In the genomic region with DNA sequence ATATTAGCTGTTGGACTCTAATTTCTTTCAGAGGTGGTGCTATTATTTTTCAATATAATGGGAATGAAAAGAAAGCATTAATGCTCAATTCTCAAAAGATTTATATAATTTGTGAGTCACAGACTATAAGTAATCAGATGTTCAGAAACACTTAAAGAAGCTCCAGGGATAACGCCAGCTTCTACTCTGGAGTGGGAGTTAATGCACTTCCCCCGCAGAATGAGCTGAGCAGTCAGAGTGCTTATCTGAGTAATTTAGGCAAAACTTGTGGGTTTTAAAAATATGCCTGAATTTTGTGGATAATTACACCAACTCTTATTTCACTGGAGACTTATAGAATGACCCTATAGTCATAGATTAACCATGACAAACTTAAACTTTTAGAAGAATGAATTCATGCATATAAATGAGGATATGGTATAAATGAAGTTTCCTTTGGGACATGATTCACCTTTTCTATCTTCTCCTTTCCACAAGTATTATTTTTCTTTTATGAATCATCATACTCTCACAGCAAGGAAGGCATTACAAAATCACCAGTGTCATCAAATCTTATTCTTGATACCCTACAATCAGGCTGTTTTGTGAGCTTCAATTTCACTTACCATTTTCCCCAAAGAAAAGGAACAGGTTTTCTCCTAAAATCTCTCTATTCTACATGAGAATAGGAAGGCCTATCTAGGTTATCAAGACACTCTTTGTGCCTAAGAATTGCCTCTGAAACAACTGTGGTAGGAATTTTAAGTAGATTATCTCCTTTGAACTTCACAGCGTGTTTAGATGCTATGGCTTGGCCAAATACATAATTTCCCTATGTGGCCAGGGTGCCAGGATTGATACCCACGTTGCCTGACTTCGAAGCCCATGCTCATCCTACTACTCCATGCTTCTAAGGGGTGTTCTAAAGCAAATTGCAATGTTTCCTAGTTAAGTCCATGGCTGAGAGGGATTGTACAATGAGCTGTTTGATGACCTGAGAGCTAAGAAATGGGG, we compare ENCODE assay signal across 16 cellular contexts.
DNase-seq lines count a peak whose midpoint lies in the region; ATAC-seq lines count a peak whose summit lies in the region.
"Had no signal": no experiment of that assay in that cellular context is flagged by ENCODE, and none has a peak within 500 bp of the region (broad histone marks: within the 10 kb centered on the region; RNA-seq: fewer than 3 reads in every experiment).

No MANE protein-coding gene starts in this region.

- H3K4me3 Mint-ChIP-seq in activated CD4-positive, alpha-beta T cell treated with anti-CD3 and anti-CD28 coated beads, Interleukin-2, amount 10 ng/mL, durations not matched to agents 7 days and 5 days: no peak overlapping the region
- H3K4me3 Mint-ChIP-seq: natural killer cell had no signal

- H3K4me1 Mint-ChIP-seq in activated CD4-positive, alpha-beta T cell treated with anti-CD3 and anti-CD28 coated beads, Interleukin-2, amount 10 ng/mL, durations not matched to agents 7 days and 5 days: peaks cover 4% of the 10 kb centered on the region
- H3K4me1 Mint-ChIP-seq: natural killer cell had no signal

- peak overlapping the region in 1 of 2 donors; percentile 6 for H3K27ac Mint-ChIP-seq in activated naive CD4-positive, alpha-beta T cell treated with anti-CD3 and anti-CD28 coated beads, Interleukin-2, amount 50 U/mL, for 72 hours
- H3K27ac Mint-ChIP-seq in activated CD4-positive, alpha-beta T cell treated with anti-CD3 and anti-CD28 coated beads, Interleukin-2, amount 10 ng/mL, durations not matched to agents 7 days and 5 days: no peak overlapping the region
- H3K27ac Mint-ChIP-seq: natural killer cell had no signal

- H3K36me3 Mint-ChIP-seq in activated naive CD4-positive, alpha-beta T cell treated with anti-CD3 and anti-CD28 coated beads, Interleukin-2, amount 50 U/mL, for 72 hours: no peaks in the 10 kb centered on the region
- no peaks in the 10 kb centered on the region for H3K36me3 Mint-ChIP-seq in activated CD4-positive, alpha-beta T cell treated with anti-CD3 and anti-CD28 coated beads, Interleukin-2, amount 10 ng/mL, durations not matched to agents 7 days and 5 days (ENCODE audit: low read depth)

- POLR2A ChIA-PET in activated CD4-positive, alpha-beta T cell treated with anti-CD3 and anti-CD28 coated beads, Interleukin-2, amount 10 ng/mL, durations not matched to agents 7 days and 5 days (lab: Charles Lee): no interaction called here

- ATAC-seq in activated naive CD4-positive, alpha-beta T cell treated with anti-CD3 and anti-CD28 coated beads, Interleukin-2, amount 50 U/mL, for 72 hours: peak; percentile 82 to 83
- no peak for ATAC-seq in HG03159 (IDR thresholded peaks at IDR 0.05; ENCODE audit: unreplicated experiment)
- ATAC-seq: HCT116, left lung, natural killer cell had no signal

- no peaks in the 10 kb centered on the region for H3K27me3 Mint-ChIP-seq in activated CD4-positive, alpha-beta T cell treated with anti-CD3 and anti-CD28 coated beads, Interleukin-2, amount 10 ng/mL, durations not matched to agents 7 days and 5 days

- peak overlapping the region; percentile 37 for H3K27ac ChIP-seq in temporal lobe (ENCODE audit: low read depth, low read length)
- H3K27ac ChIP-seq: cardiac muscle cell, left lung, SJCRH30 had no signal

- CTCF ChIA-PET in activated CD4-positive, alpha-beta T cell treated with anti-CD3 and anti-CD28 coated beads, Interleukin-2, amount 10 ng/mL, durations not matched to agents 7 days and 5 days (lab: Charles Lee): no interaction called here

- H3K9me3 Mint-ChIP-seq in activated naive CD4-positive, alpha-beta T cell treated with anti-CD3 and anti-CD28 coated beads, Interleukin-2, amount 50 U/mL, for 72 hours: peaks cover 7 to 15% of the 10 kb centered on the region in 2 donors
- H3K9me3 Mint-ChIP-seq in activated CD4-positive, alpha-beta T cell treated with anti-CD3 and anti-CD28 coated beads, Interleukin-2, amount 10 ng/mL, durations not matched to agents 7 days and 5 days: no peaks in the 10 kb centered on the region

- DNase-seq in activated naive CD4-positive, alpha-beta T cell treated with anti-CD3 and anti-CD28 coated beads, Interleukin-2, amount 50 U/mL, for 72 hours (ENCODE audit: low spot score in 2 of 2): no peak
- no peak for DNase-seq in activated naive CD4-positive, alpha-beta T cell treated with anti-CD3 and anti-CD28 coated beads, Interleukin-2, amount 50 U/mL, for 16 hours
- DNase-seq in amniotic epithelial cell (ENCODE audit: low read depth) (peak; percentile 1), iPS-NIHi7 (ENCODE audit: extremely low spot score) (peak; percentile 12), COLO829 (ENCODE audit: low spot score) (no peak)
- no peak for DNase-seq in activated CD4-positive, alpha-beta T cell treated with anti-CD3 and anti-CD28 coated beads, Interleukin-2, amount 10 ng/mL, durations not matched to agents 7 days and 5 days
- DNase-seq: activated effector memory CD4-positive, alpha-beta T cell treated with Interleukin-2 at 50 U/mL for 16 hours; Karpas-422; left lung; natural killer cell; NCI-H1930; SJCRH30 had no signal

Comparison
In these comparisons a context has a peak if more than half of its experiments do, and no peak if none do; other contexts are left out.
1. DNase-seq: peak in amniotic epithelial cell (single experiment) and iPS-NIHi7 (single experiment); none in activated naive CD4-positive, alpha-beta T cell treated with anti-CD3 and anti-CD28 coated beads, Interleukin-2, amount 50 U/mL, for 72 hours (0 of 2), activated naive CD4-positive, alpha-beta T cell treated with anti-CD3 and anti-CD28 coated beads, Interleukin-2, amount 50 U/mL, for 16 hours (single experiment), activated CD4-positive, alpha-beta T cell treated with anti-CD3 and anti-CD28 coated beads, Interleukin-2, amount 10 ng/mL, durations not matched to agents 7 days and 5 days (single experiment) and COLO829 (single experiment).